In genomic region chrX:153338836-153339235, GRCh38 we compare ENCODE assay signal across 35 cellular contexts. TPM values are rescaled to one million over a fixed set of nuclear protein-coding genes. Genes with fewer than 3 reads are reported as not detected.
DNase-seq lines count a peak whose midpoint lies in the region; ATAC-seq, FAIRE-seq and TF ChIP-seq lines count a peak whose summit lies in the region.
"Had no signal": no experiment of that assay in that cellular context is flagged by ENCODE, and none has a peak within 500 bp of the region (broad histone marks: within the 10 kb centered on the region; RNA-seq: fewer than 3 reads in every experiment).

No MANE protein-coding gene starts in this region.

- no peaks in the 10 kb centered on the region for H3K36me3 ChIP-seq in small intestine (ENCODE audit: control insufficient read depth in 2 of 2, insufficient read depth in 2 of 2, low read length in 2 of 2)
- H3K36me3 ChIP-seq: BE2C, breast epithelium, colonic mucosa, neutrophil had no signal

- in situ Hi-C loops in KBM-7 (cut with MboI; ENCODE audit: low pct_unique_long_range_greater_than_20kb, low sequenced_read_pairs) = no loop called here

- H3K4me1 Mint-ChIP-seq in activated CD8-positive, alpha-beta T cell treated with anti-CD3 and anti-CD28 coated beads for 36 hours (ENCODE audit: low read depth) = peaks cover 68% of the 10 kb centered on the region

- peaks cover 3% of the 10 kb centered on the region for H3K9me3 Mint-ChIP-seq in activated CD8-positive, alpha-beta T cell treated with anti-CD3 and anti-CD28 coated beads for 36 hours

- peak; percentile 47 for DNase-seq in activated CD8-positive, alpha-beta memory T cell treated with anti-CD3 and anti-CD28 coated beads for 24 hours
- no peak for DNase-seq in activated CD8-positive, alpha-beta memory T cell treated with anti-CD3 and anti-CD28 coated beads, Interleukin-2, amount 50 U/mL, for 4 hours
- DNase-seq in KBM-7 = peak; percentile 81
- DNase-seq in activated CD8-positive, alpha-beta T cell treated with anti-CD3 and anti-CD28 coated beads for 36 hours = no peak
- peak; percentile 6 for DNase-seq in ecto neural progenitor cell (ENCODE audit: low spot score)
- DNase-seq in omental fat pad (ENCODE audit: low spot score) = no peak
- DNase-seq in small intestine = no peak
- DNase-seq: activated T-cell treated with anti-CD3 and anti-CD28 coated beads, Interleukin-2, amount 50 U/mL, for 48 hours; amniotic stem cell; BE2C; Calu3; colonic mucosa; EL; endodermal cell; HCEC 1CT; NCI-H1105 treated with DMSO at 0.1 percent for 48 hours; NCI-H2029 treated with DMSO at 0.1 percent for 48 hours; NCI-H226; NCI-H774; stimulated activated CD4-positive, alpha-beta T cell treated with anti-CD3 and anti-CD28 coated beads, Interleukin-2, amount 100 ng/mL, for 24 hours; T-helper 9 cell; testis had no signal

- H3K4me3 ChIP-seq in small intestine (ENCODE audit: low read depth in 1 of 2, low read length in 2 of 2) = no peak overlapping the region
- H3K4me3 ChIP-seq: A549, breast epithelium, colonic mucosa, esophagus muscularis mucosa, skin epidermis, testis, vagina had no signal

- peak overlapping the region; percentile 21 for H3K4me3 Mint-ChIP-seq in activated CD8-positive, alpha-beta T cell treated with anti-CD3 and anti-CD28 coated beads for 36 hours
- H3K4me3 Mint-ChIP-seq: endodermal cell, memory B cell had no signal

- 82 to 88% (median 83%) methylated on average over 7 of the region's 7 CpGs for WGBS in small intestine, 3 donors

- no peak overlapping the region for H3K27ac ChIP-seq in small intestine (ENCODE audit: low read depth in 1 of 2, low read length in 1 of 2)
- H3K27ac ChIP-seq: A549, breast epithelium, colonic mucosa, esophagus muscularis mucosa, neutrophil, SK-N-MC, skin epidermis, testis, vagina, WERI-Rb-1 had no signal

- no peaks in the 10 kb centered on the region for H3K4me1 ChIP-seq in small intestine (ENCODE audit: control insufficient read depth in 2 of 2, insufficient read depth in 1 of 2, low read depth in 1 of 2, low read length in 1 of 2)
- H3K4me1 ChIP-seq: BE2C, breast epithelium, colonic mucosa, testis had no signal

- FAIRE-seq in small intestine (lab: Jason Lieb, UNC) = no peak
- FAIRE-seq: A549, frontal cortex had no signal

- no peaks in the 10 kb centered on the region for H3K27me3 Mint-ChIP-seq in activated CD8-positive, alpha-beta T cell treated with anti-CD3 and anti-CD28 coated beads for 36 hours
- H3K27me3 Mint-ChIP-seq: memory B cell had no signal

- POLR2A ChIA-PET in activated CD8-positive, alpha-beta T cell treated with anti-CD3 and anti-CD28 coated beads for 36 hours (lab: Charles Lee) = no interaction called here

- intact Hi-C loops in activated CD8-positive, alpha-beta T cell treated with anti-CD3 and anti-CD28 coated beads for 36 hours (cut with micrococcal nuclease) = no loop called here

- no peaks in the 10 kb centered on the region for H3K9me3 ChIP-seq in small intestine (ENCODE audit: control insufficient read depth, low read depth)
- H3K9me3 ChIP-seq: A549, BE2C, colonic mucosa, esophagus muscularis mucosa, neutrophil, testis, vagina had no signal

- peaks cover 71% of the 10 kb centered on the region for H3K36me3 Mint-ChIP-seq in activated CD8-positive, alpha-beta T cell treated with anti-CD3 and anti-CD28 coated beads for 36 hours (ENCODE audit: low read depth)

- CTCF ChIA-PET in activated CD8-positive, alpha-beta T cell treated with anti-CD3 and anti-CD28 coated beads for 36 hours (lab: Charles Lee) = no interaction called here

- no peaks in the 10 kb centered on the region for H3K27me3 ChIP-seq in small intestine (ENCODE audit: control insufficient read depth in 2 of 2, insufficient read depth in 2 of 2, low read length in 2 of 2)
- H3K27me3 ChIP-seq: BE2C, colonic mucosa, esophagus muscularis mucosa, neutrophil, testis, vagina had no signal

- peak overlapping the region; percentile 69 for H3K27ac Mint-ChIP-seq in activated CD8-positive, alpha-beta T cell treated with anti-CD3 and anti-CD28 coated beads for 36 hours
- H3K27ac Mint-ChIP-seq: endodermal cell, memory B cell had no signal

- no peak for TF ChIP-seq CTCF in activated CD8-positive, alpha-beta T cell treated with anti-CD3 and anti-CD28 coated beads for 36 hours (IDR thresholded peaks at IDR 0.05)
- no peak for TF ChIP-seq CTCF in omental fat pad (IDR thresholded peaks at IDR 0.05)

- no peak for ATAC-seq in activated CD8-positive, alpha-beta T cell treated with anti-CD3 and anti-CD28 coated beads for 36 hours
- ATAC-seq in omental fat pad (ENCODE audit: low FRiP score) (no peak), HG03159 (IDR thresholded peaks at IDR 0.05; ENCODE audit: unreplicated experiment) (no peak)
- ATAC-seq: A549 had no signal

RNA-seq across cellular contexts. Expression of gene ZNF275, which starts 4.9 kb away (rescaled TPM):
- total RNA-seq in activated CD8-positive, alpha-beta T cell treated with anti-CD3 and anti-CD28 coated beads for 36 hours = 10 to 100 TPM; 14.2 to 14.7 TPM
- 10 to 100 TPM; 14.6 to 45.4 (median 19.5) TPM for total RNA-seq in omental fat pad
- polyA plus RNA-seq in small intestine = 1 to 10 TPM; 1.1 to 2.7 (median 1.9) TPM

RNA-seq across cellular contexts. Expression of gene PNMA6F, which starts 17.3 kb away (rescaled TPM):
- total RNA-seq in activated CD8-positive, alpha-beta T cell treated with anti-CD3 and anti-CD28 coated beads for 36 hours = not detected
- total RNA-seq in omental fat pad = not detected
- polyA plus RNA-seq in small intestine = not detected
- total RNA-seq: breast epithelium, Calu3, colonic mucosa, endodermal cell, esophagus muscularis mucosa, LHCN-M2, OCI-LY7, vagina had no signal
- polyA plus RNA-seq: A549 had no signal

Comparison
In these comparisons a context has a peak if more than half of its experiments do, and no peak if none do; other contexts are left out.
1. DNase-seq: peak in activated CD8-positive, alpha-beta memory T cell treated with anti-CD3 and anti-CD28 coated beads for 24 hours (single experiment), KBM-7 (single experiment) and ecto neural progenitor cell (single experiment); none in activated CD8-positive, alpha-beta memory T cell treated with anti-CD3 and anti-CD28 coated beads, Interleukin-2, amount 50 U/mL, for 4 hours (single experiment), activated CD8-positive, alpha-beta T cell treated with anti-CD3 and anti-CD28 coated beads for 36 hours (single experiment), omental fat pad (single experiment) and small intestine (single experiment).